8 cellular contexts compared by ENCODE assay signal in the genomic region with DNA sequence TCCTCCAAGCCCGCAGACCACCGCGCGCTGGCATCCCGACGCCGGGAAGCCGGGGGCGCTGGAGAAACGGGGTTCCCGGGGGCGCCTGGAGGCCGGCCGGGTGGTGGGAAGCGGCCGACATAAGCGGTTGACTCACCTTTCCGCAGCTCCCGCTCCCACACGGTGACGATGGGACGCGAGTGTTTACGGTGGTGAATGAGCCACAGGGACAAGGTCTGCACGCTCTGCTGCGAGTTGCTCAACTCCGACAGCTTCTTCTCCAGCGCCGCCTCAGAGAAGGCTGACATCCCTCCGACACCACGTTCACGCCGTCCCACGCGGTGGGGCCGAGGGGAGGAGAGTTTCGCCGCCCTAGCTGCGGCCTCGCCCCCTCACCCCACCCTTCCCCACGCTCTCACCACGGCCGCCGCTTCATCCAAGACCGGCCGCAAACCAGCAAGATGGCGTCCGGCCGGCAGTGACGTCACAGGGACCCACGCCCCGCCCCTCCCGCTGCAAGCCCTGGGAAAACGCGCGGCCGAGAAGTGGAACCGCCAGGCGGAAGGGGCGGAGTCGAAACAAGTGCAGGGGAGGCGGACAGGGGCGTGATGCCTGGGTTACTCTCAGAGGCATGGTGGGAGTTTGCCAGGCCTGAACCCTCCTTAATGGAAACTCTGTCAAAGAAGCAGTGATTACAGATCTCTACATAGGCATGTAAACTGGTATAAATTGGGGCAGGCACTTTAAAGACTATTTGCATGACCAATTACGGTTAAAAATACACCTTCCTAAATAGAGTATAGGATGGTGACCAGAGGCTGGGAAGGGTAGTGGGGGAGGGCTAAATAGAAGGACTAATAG. TPM values are rescaled to one million over a fixed set of nuclear protein-coding genes. Genes with fewer than 3 reads are reported as not detected.
DNase-seq lines count a peak whose midpoint lies in the region; ATAC-seq and TF ChIP-seq lines count a peak whose summit lies in the region.

A gene with protein sequence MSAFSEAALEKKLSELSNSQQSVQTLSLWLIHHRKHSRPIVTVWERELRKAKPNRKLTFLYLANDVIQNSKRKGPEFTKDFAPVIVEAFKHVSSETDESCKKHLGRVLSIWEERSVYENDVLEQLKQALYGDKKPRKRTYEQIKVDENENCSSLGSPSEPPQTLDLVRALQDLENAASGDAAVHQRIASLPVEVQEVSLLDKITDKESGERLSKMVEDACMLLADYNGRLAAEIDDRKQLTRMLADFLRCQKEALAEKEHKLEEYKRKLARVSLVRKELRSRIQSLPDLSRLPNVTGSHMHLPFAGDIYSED (minus strand): TSS at position 442 of the 840 bp plus-strand sequence. CDS start 155 bp downstream, at position 287.

- peaks cover 14% of the 10 kb centered on the region for H3K36me3 Mint-ChIP-seq in activated naive CD8-positive, alpha-beta T cell treated with anti-CD3 and anti-CD28 coated beads, Interleukin-2, amount 50 U/mL, for 24 hours (ENCODE audit: low read depth)

- peaks cover 34% of the 10 kb centered on the region for H3K4me1 Mint-ChIP-seq in activated naive CD8-positive, alpha-beta T cell treated with anti-CD3 and anti-CD28 coated beads, Interleukin-2, amount 50 U/mL, for 24 hours

- H2AFZ ChIP-seq in parathyroid adenoma: peak within 1 kb of the TSS; percentile 76

- peak; percentile 40 to 57 for TF ChIP-seq POLR2A in tibial nerve (IDR thresholded peaks at IDR 0.05)

- peaks cover 24% of the 10 kb centered on the region for H3K79me2 ChIP-seq in parathyroid adenoma

- H3K4me1 ChIP-seq in parathyroid adenoma (peaks cover 3% of the 10 kb centered on the region), tibial nerve (peaks cover 0 to 37% (median 7%) of the 10 kb centered on the region in 4 donors)

- H3K9ac ChIP-seq in parathyroid adenoma: peak within 1 kb of the TSS; percentile 89

- no peaks in the 10 kb centered on the region for H3K27me3 Mint-ChIP-seq in activated naive CD8-positive, alpha-beta T cell treated with anti-CD3 and anti-CD28 coated beads, Interleukin-2, amount 50 U/mL, for 24 hours

- H3K9me3 ChIP-seq in parathyroid adenoma (ENCODE audit: control insufficient read depth, low read length) (no peaks in the 10 kb centered on the region), tibial nerve (no peaks in the 10 kb centered on the region)

- ATAC-seq in HG02763 (IDR thresholded peaks at IDR 0.05; ENCODE audit: unreplicated experiment) (peak; percentile 95), Right ventricle myocardium superior (ENCODE audit: poor library complexity) (peak; percentile 99)
- peak; percentile 94 for ATAC-seq in activated naive CD8-positive, alpha-beta T cell treated with anti-CD3 and anti-CD28 coated beads, Interleukin-2, amount 50 U/mL, for 24 hours

- H3K27ac Mint-ChIP-seq in activated naive CD8-positive, alpha-beta T cell treated with anti-CD3 and anti-CD28 coated beads, Interleukin-2, amount 50 U/mL, for 24 hours: peak within 1 kb of the TSS; percentile 93

- no peaks in the 10 kb centered on the region for H3K9me3 Mint-ChIP-seq in activated naive CD8-positive, alpha-beta T cell treated with anti-CD3 and anti-CD28 coated beads, Interleukin-2, amount 50 U/mL, for 24 hours

- H3K4me2 ChIP-seq in parathyroid adenoma (ENCODE audit: low read length): peak within 1 kb of the TSS; percentile 54

- H3K27me3 ChIP-seq in parathyroid adenoma (ENCODE audit: control insufficient read depth, insufficient read depth, low read length) (no peaks in the 10 kb centered on the region), tibial nerve (no peaks in the 10 kb centered on the region)

- intact Hi-C loops in Right ventricle myocardium superior (cut with DNase I): no loop called here

- H3K36me3 ChIP-seq in parathyroid adenoma (ENCODE audit: control insufficient read depth, insufficient read depth, low read length) (no peaks in the 10 kb centered on the region), tibial nerve (no peaks in the 10 kb centered on the region)

- H3K4me3 ChIP-seq in GM12865 (ENCODE audit: low read depth, low read length): peak within 1 kb of the TSS; percentile 77
- H3K4me3 ChIP-seq in parathyroid adenoma (ENCODE audit: low read depth, low read length): peak within 1 kb of the TSS; percentile 82
- peak within 1 kb of the TSS; percentile 41 to 81 (median 73) for H3K4me3 ChIP-seq in tibial nerve

- TF ChIP-seq CTCF in GM12865 (IDR thresholded peaks at IDR 0.05; ENCODE audit: insufficient read depth, low read depth, low read length, missing control alignments) (no peak), parathyroid adenoma (IDR thresholded peaks at IDR 0.05) (no peak), tibial nerve (IDR thresholded peaks at IDR 0.05) (peak in 1 of 5 experiments; percentile 10)

- WGBS in tibial nerve, 2 donors: 2% methylated on average over 45 to 46 of the region's 64 CpGs

- H3K4me3 Mint-ChIP-seq in activated naive CD8-positive, alpha-beta T cell treated with anti-CD3 and anti-CD28 coated beads, Interleukin-2, amount 50 U/mL, for 24 hours: peak within 1 kb of the TSS; percentile 96

- peak in 1 of 2 donors; percentile 94 for TF ChIP-seq EP300 in tibial nerve (IDR thresholded peaks at IDR 0.05)

- peak; percentile 98 for DNase-seq in GM12865 (ENCODE audit: low read depth)
- peak; percentile 95 for DNase-seq in NCI-H1417 treated with DMSO at 0.1 percent for 48 hours (lab: John Stamatoyannopoulos, UW)
- peak; percentile 88 for DNase-seq in SW480 (ENCODE audit: low spot score)
- peak; percentile 99 for DNase-seq in activated naive CD8-positive, alpha-beta T cell treated with anti-CD3 and anti-CD28 coated beads, Interleukin-2, amount 50 U/mL, for 24 hours
- peak; percentile 99 for DNase-seq in Right ventricle myocardium superior
- DNase-seq in tibial nerve (ENCODE audit: low spot score in 2 of 2): peak; percentile 94 to 98

- H3K27ac ChIP-seq in parathyroid adenoma: peak within 1 kb of the TSS; percentile 68
- peak within 1 kb of the TSS; percentile 45 to 94 (median 89) for H3K27ac ChIP-seq in tibial nerve

RNA-seq across cellular contexts. Expression of the gene that starts here (rescaled TPM):
- total RNA-seq in Right ventricle myocardium superior (47.7 TPM), tibial nerve (10 to 100 TPM; 65.9 to 75.9 (median 69.7) TPM)

Comparison
In these comparisons a context has a peak if more than half of its experiments do, and no peak if none do; other contexts are left out.
1. Peak in every context shown above with its lines: DNase-seq, ATAC-seq, H3K4me3 ChIP-seq and H3K27ac ChIP-seq.